Comparison of ENCODE assay signal across 1 cellular context in genomic region chr19:3045885-3046603, GRCh38.
TF ChIP-seq lines count a peak whose summit lies in the region.

No MANE protein-coding gene starts in this region.

TF ChIP-seq in neural cell, 6 proteins besides CTCF, POLR2A, EP300 and RAD21 (continued from another document):
- TF ChIP-seq POLR2AphosphoS5 (IDR thresholded peaks at IDR 0.05) (no peak), REST (IDR thresholded peaks at IDR 0.05; ENCODE audit: borderline replicate concordance) (no peak), TAF1 (IDR thresholded peaks at IDR 0.05; ENCODE audit: low read depth) (no peak), EZH2 (IDR thresholded peaks at IDR 0.05; ENCODE audit: borderline replicate concordance, insufficient read depth, low read length, poor library complexity, severe bottlenecking) (no peak), MXI1 (conservative IDR thresholded peaks at IDR 0.05; ENCODE audit: poor library complexity, severe bottlenecking) (no peak)
